ENCODE assay signal across 1 cellular context in the genomic region with DNA sequence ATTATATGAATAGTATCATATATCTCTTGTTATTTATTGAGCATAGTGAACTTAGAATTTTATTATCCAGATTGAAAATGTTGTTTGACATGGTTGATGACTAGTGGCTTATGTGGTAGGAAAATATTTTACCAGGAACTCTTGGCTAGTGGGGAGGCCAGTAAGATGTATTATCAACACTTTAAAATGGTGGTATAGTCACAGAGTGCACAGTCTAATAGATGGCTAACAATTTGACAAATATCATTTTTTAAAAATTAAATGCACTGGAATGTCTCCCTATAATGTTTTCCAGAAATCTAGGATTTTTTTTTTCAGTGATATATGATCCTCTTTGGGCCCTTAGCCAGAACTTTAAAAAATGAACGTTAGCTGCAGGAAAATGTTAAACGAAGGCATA.
TF ChIP-seq lines count a peak whose summit lies in the region.

No MANE protein-coding gene starts in this region.

TF ChIP-seq in IMR-90, 13 proteins besides CTCF, POLR2A, EP300 and RAD21 (continued from another document):
- TF ChIP-seq RFX5 (IDR thresholded peaks at IDR 0.05; ENCODE audit: low read depth, low read length) (no peak), CHD1 (IDR thresholded peaks at IDR 0.05; ENCODE audit: low read depth, low read length) (no peak), NFE2L2 (IDR thresholded peaks at IDR 0.05; ENCODE audit: low read depth, low read length) (no peak)
TF ChIP-seq in IMR-90: peak in this region for 0.
